Comparison of ENCODE assay signal across 8 cellular contexts in the genomic region with DNA sequence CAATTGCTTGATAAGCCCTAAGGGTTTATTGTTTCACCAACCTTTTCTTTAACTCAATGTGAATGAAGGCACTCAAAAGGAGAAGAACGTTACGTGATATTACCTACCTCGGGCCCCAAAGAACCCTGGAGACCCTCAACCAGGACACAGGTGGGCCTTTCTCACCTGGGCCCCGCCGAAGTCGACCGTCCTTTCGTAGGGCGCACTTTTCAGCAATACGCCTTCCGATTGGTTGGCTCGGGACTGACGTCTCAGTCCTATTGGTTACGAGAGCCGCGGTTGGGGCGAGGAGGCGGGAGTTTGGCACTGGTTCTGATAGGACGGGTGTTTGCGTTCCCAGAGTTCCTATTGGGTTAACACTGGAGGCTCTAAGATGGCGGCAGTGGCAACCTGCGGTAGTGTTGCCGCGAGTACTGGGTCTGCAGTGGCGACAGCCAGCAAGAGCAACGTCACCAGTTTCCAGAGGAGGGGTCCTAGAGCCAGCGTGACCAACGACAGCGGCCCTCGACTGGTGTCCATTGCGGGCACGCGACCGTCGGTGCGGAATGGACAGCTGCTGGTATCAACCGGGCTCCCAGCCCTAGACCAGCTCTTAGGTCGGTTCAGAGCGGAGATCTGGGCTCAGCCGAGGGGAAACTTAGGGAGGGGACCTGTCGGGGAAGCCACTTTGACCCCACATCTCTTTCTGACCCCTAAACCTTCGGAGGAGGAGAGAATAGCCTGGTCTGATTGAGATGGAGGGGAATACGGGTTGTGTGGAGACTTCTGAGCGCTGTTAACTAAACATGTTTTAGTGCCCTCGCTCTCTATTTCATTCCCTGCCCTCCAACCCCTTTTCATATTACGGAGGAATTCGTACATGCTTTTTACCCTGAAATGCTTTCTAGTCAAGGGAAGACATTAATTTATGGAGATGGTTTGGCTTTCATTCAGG. TPM values are rescaled to one million over a fixed set of nuclear protein-coding genes. Genes with fewer than 3 reads are reported as not detected.
DNase-seq lines count a peak whose midpoint lies in the region; TF ChIP-seq lines count a peak whose summit lies in the region.

Gene ELP4 (plus strand): TSS at position 356 of the 934 bp plus-strand sequence. CDS start 18 bp downstream, at position 374.
Gene IMMP1L (minus strand): TSS at position 211 of the 934 bp plus-strand sequence. CDS start 46,346 bp downstream, outside the sequence.

- H3K4me3 ChIP-seq in HFF-Myc (replicated peaks; ENCODE audit: low read depth, low read length): peak within 1 kb of the TSS; percentile 96
- H3K4me3 ChIP-seq in suprapubic skin: peak within 1 kb of the TSS; percentile 87

- H3K36me3 Mint-ChIP-seq in activated naive CD4-positive, alpha-beta T cell treated with anti-CD3 and anti-CD28 coated beads for 36 hours (ENCODE audit: low read depth): peaks cover 11% of the 10 kb centered on the region

- no peak for TF ChIP-seq EP300 in suprapubic skin (IDR thresholded peaks at IDR 0.05)

- H3K4me3 Mint-ChIP-seq in activated naive CD4-positive, alpha-beta T cell treated with anti-CD3 and anti-CD28 coated beads for 36 hours: peak within 1 kb of the TSS; percentile 99

- H3K4me1 ChIP-seq in suprapubic skin: peaks cover 35% of the 10 kb centered on the region

- no peaks in the 10 kb centered on the region for H3K9me3 ChIP-seq in suprapubic skin

- no peaks in the 10 kb centered on the region for H3K9me3 Mint-ChIP-seq in activated naive CD4-positive, alpha-beta T cell treated with anti-CD3 and anti-CD28 coated beads for 36 hours

- H3K36me3 ChIP-seq in suprapubic skin: no peaks in the 10 kb centered on the region

- H3K27me3 ChIP-seq in suprapubic skin: no peaks in the 10 kb centered on the region

- peak; percentile 99 for DNase-seq in GM03348 (ENCODE audit: low spot score)
- peak; percentile 94 for DNase-seq in HFF-Myc (ENCODE audit: extremely low read depth, low read depth)
- peak; percentile 98 for DNase-seq in NAMALWA (ENCODE audit: low spot score)
- DNase-seq in SK-N-DZ (ENCODE audit: low spot score): peak; percentile 99
- peak; percentile 98 for DNase-seq in activated naive CD4-positive, alpha-beta T cell treated with anti-CD3 and anti-CD28 coated beads for 36 hours
- peak; percentile 99 for DNase-seq in germinal center (ENCODE audit: low spot score)
- peak; percentile 61 to 98 (median 93) for DNase-seq in nucleus accumbens (lab: John Stamatoyannopoulos, UW)
- DNase-seq in suprapubic skin (ENCODE audit: low spot score in 2 of 2): peak; percentile 98 to 99

- peak within 1 kb of the TSS; percentile 86 for H3K27ac ChIP-seq in suprapubic skin

- WGBS in suprapubic skin: 1% methylated on average over 38 of the region's 47 CpGs

- no peaks in the 10 kb centered on the region for H3K27me3 Mint-ChIP-seq in activated naive CD4-positive, alpha-beta T cell treated with anti-CD3 and anti-CD28 coated beads for 36 hours (ENCODE audit: low read depth)

- peak within 1 kb of the TSS; percentile 90 for H3K27ac Mint-ChIP-seq in activated naive CD4-positive, alpha-beta T cell treated with anti-CD3 and anti-CD28 coated beads for 36 hours

- peak in 1 of 2 donors; percentile 17 for TF ChIP-seq POLR2A in suprapubic skin (IDR thresholded peaks at IDR 0.05)

- CTCF ChIA-PET in activated naive CD4-positive, alpha-beta T cell treated with anti-CD3 and anti-CD28 coated beads for 36 hours (lab: Charles Lee): no interaction called here

- no peak for TF ChIP-seq CTCF in HFF-Myc (IDR thresholded peaks at IDR 0.05; ENCODE audit: low read depth, low read length, missing control alignments)
- TF ChIP-seq CTCF in suprapubic skin (IDR thresholded peaks at IDR 0.05): no peak

- peaks cover 36% of the 10 kb centered on the region for H3K4me1 Mint-ChIP-seq in activated naive CD4-positive, alpha-beta T cell treated with anti-CD3 and anti-CD28 coated beads for 36 hours (ENCODE audit: low read depth)

- intact Hi-C loops in activated naive CD4-positive, alpha-beta T cell treated with anti-CD3 and anti-CD28 coated beads for 36 hours (cut with micrococcal nuclease): loop anchor here (1.0 to 10.0 kb wide), 5 partner anchors 140 to 1185 kb away; partner anchors contain the start of genes ARL14EP, DCDC1, DNAJC24 and EIF3M

RNA-seq across cellular contexts. Expression of gene ELP4, which starts in this region (rescaled TPM):
- 17.6 and 18.5 TPM in 2 replicates for polyA plus RNA-seq in SK-N-DZ (2014; cell fraction: cytosol; rRNA removed)
- 12.3 and 13.5 TPM in 2 replicates for polyA plus RNA-seq in SK-N-DZ (2014; cell fraction: nucleus; rRNA removed)
- total RNA-seq in activated naive CD4-positive, alpha-beta T cell treated with anti-CD3 and anti-CD28 coated beads for 36 hours: 10 to 100 TPM; 20.8 to 23.8 TPM
- total RNA-seq in suprapubic skin: 10 to 100 TPM; 28.5 to 37.6 (median 32.3) TPM

RNA-seq across cellular contexts. Expression of gene IMMP1L, which starts in this region (rescaled TPM):
- polyA plus RNA-seq in SK-N-DZ (2014; cell fraction: cytosol; rRNA removed): 43.2 and 184 TPM in 2 replicates
- 74.5 and 86.1 TPM in 2 replicates for polyA plus RNA-seq in SK-N-DZ (2014; cell fraction: nucleus; rRNA removed)
- 10 to 100 TPM; 15.6 to 15.9 TPM for total RNA-seq in activated naive CD4-positive, alpha-beta T cell treated with anti-CD3 and anti-CD28 coated beads for 36 hours
- total RNA-seq in suprapubic skin: 10 to 100 TPM in 3 of 4 donors, 1 to 10 TPM in 1; 7.1 to 61.9 (median 33.5) TPM

Comparison
In these comparisons a context has a peak if more than half of its experiments do, and no peak if none do; other contexts are left out.
1. Peak in every context shown above with its lines: DNase-seq, H3K4me3 ChIP-seq and H3K27ac ChIP-seq.